In the genomic region with DNA sequence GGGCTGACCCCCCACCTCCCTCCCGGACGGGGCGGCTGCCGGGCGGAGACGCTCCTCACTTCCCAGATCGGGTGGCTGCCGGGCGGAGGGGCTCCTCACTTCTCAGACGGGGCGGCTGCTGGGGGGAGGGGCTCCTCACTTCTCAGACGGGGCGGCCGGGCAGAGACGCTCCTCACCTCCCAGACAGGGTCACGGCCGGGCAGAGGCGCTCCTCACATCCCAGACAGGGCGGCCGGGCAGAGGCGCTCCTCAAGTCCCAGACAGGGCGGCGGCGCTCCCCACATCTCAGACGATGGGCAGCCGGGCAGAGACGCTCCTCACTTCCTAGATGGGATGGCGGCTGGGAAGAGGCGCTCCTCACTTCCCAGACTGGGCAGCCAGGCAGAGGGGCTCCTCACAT, we compare ENCODE assay signal across 4 cellular contexts. TPM values are rescaled to one million over a fixed set of nuclear protein-coding genes. Genes with fewer than 3 reads are reported as not detected.
"Had no signal": no experiment of that assay in that cellular context is flagged by ENCODE, and none has a peak within 500 bp of the region (broad histone marks: within the 10 kb centered on the region; RNA-seq: fewer than 3 reads in every experiment).

No MANE protein-coding gene starts in this region.

RNA-seq across cellular contexts. Expression of a gene that starts 24.0 kb away (rescaled TPM):
- total RNA-seq: LHCN-M2, M059J, MCF 10A, NCI-H460 had no signal
